In the genomic region with DNA sequence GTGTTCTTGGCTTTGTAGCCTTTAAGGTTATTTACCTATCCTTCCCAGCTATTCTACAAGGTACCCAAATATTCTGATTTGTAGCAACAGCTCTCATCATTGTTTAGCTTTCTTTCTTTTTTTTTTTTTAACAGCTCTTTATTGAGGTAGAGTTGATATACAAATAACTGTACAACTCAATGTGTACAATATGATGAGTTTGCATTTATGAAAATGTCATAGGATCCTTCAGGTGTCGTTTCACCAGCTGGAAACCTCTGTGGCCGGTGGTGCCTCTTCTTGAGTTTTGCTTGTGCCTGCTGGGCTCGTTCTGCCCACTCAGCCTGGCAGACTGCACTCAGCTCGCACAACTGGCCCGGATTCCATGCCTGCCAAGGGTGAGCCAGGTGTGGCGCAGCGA, we compare ENCODE assay signal across 2 cellular contexts.
TF ChIP-seq lines count a peak whose summit lies in the region.

No MANE protein-coding gene starts in this region.

TF ChIP-seq in HepG2, 621 proteins besides CTCF, POLR2A, EP300 and RAD21:
- TF ChIP-seq MAFK (conservative IDR thresholded peaks at IDR 0.05 in 1 of 2, IDR thresholded peaks at IDR 0.05 in 1 of 2; ENCODE audit: low read length in 2 of 2) (peak; percentile 80 to 92), ZNF121 (CRISPR knock-in tag; IDR thresholded peaks at IDR 0.05) (no peak), SSRP1 (CRISPR knock-in tag; IDR thresholded peaks at IDR 0.05) (no peak), HHEX (CRISPR knock-in tag; IDR thresholded peaks at IDR 0.05) (no peak), GFI1 (CRISPR knock-in tag; IDR thresholded peaks at IDR 0.05; ENCODE audit: borderline replicate concordance) (no peak), TEAD3 (CRISPR knock-in tag; optimal IDR thresholded peaks at IDR 0.05; ENCODE audit: borderline replicate concordance) (no peak), HOXD1 (CRISPR knock-in tag; IDR thresholded peaks at IDR 0.05) (no peak), ZNF234 (CRISPR knock-in tag; conservative IDR thresholded peaks at IDR 0.05) (no peak), MAFF (IDR thresholded peaks at IDR 0.05; ENCODE audit: low read depth, low read length) (peak; percentile 82)
- TF ChIP-seq, protein P1, sequence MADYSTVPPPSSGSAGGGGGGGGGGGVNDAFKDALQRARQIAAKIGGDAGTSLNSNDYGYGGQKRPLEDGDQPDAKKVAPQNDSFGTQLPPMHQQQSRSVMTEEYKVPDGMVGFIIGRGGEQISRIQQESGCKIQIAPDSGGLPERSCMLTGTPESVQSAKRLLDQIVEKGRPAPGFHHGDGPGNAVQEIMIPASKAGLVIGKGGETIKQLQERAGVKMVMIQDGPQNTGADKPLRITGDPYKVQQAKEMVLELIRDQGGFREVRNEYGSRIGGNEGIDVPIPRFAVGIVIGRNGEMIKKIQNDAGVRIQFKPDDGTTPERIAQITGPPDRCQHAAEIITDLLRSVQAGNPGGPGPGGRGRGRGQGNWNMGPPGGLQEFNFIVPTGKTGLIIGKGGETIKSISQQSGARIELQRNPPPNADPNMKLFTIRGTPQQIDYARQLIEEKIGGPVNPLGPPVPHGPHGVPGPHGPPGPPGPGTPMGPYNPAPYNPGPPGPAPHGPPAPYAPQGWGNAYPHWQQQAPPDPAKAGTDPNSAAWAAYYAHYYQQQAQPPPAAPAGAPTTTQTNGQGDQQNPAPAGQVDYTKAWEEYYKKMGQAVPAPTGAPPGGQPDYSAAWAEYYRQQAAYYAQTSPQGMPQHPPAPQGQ (CRISPR knock-in tag; IDR thresholded peaks at IDR 0.05; ENCODE audit: borderline replicate concordance), result no peak
- TF ChIP-seq, protein P2, sequence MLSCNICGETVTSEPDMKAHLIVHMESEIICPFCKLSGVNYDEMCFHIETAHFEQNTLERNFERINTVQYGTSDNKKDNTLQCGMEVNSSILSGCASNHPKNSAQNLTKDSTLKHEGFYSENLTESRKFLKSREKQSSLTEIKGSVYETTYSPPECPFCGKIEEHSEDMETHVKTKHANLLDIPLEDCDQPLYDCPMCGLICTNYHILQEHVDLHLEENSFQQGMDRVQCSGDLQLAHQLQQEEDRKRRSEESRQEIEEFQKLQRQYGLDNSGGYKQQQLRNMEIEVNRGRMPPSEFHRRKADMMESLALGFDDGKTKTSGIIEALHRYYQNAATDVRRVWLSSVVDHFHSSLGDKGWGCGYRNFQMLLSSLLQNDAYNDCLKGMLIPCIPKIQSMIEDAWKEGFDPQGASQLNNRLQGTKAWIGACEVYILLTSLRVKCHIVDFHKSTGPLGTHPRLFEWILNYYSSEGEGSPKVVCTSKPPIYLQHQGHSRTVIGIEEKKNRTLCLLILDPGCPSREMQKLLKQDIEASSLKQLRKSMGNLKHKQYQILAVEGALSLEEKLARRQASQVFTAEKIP (CRISPR knock-in tag; IDR thresholded peaks at IDR 0.05; ENCODE audit: borderline replicate concordance), result no peak
- TF ChIP-seq, protein P3, sequence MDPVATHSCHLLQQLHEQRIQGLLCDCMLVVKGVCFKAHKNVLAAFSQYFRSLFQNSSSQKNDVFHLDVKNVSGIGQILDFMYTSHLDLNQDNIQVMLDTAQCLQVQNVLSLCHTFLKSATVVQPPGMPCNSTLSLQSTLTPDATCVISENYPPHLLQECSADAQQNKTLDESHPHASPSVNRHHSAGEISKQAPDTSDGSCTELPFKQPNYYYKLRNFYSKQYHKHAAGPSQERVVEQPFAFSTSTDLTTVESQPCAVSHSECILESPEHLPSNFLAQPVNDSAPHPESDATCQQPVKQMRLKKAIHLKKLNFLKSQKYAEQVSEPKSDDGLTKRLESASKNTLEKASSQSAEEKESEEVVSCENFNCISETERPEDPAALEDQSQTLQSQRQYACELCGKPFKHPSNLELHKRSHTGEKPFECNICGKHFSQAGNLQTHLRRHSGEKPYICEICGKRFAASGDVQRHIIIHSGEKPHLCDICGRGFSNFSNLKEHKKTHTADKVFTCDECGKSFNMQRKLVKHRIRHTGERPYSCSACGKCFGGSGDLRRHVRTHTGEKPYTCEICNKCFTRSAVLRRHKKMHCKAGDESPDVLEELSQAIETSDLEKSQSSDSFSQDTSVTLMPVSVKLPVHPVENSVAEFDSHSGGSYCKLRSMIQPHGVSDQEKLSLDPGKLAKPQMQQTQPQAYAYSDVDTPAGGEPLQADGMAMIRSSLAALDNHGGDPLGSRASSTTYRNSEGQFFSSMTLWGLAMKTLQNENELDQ (CRISPR knock-in tag; IDR thresholded peaks at IDR 0.05; ENCODE audit: borderline replicate concordance), result no peak

TF ChIP-seq in K562, 482 proteins besides CTCF, POLR2A, EP300 and RAD21 (continues in another document):
- TF ChIP-seq HOXB6 (CRISPR knock-in tag; IDR thresholded peaks at IDR 0.05; ENCODE audit: borderline replicate concordance), result no peak
- TF ChIP-seq, protein P4, sequence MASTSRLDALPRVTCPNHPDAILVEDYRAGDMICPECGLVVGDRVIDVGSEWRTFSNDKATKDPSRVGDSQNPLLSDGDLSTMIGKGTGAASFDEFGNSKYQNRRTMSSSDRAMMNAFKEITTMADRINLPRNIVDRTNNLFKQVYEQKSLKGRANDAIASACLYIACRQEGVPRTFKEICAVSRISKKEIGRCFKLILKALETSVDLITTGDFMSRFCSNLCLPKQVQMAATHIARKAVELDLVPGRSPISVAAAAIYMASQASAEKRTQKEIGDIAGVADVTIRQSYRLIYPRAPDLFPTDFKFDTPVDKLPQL (IDR thresholded peaks at IDR 0.05; ENCODE audit: extremely low read depth, insufficient read length), result no peak
- no peak for TF ChIP-seq ZNF644 (tag; IDR thresholded peaks at IDR 0.05; ENCODE audit: low read depth)
- TF ChIP-seq, protein P5, sequence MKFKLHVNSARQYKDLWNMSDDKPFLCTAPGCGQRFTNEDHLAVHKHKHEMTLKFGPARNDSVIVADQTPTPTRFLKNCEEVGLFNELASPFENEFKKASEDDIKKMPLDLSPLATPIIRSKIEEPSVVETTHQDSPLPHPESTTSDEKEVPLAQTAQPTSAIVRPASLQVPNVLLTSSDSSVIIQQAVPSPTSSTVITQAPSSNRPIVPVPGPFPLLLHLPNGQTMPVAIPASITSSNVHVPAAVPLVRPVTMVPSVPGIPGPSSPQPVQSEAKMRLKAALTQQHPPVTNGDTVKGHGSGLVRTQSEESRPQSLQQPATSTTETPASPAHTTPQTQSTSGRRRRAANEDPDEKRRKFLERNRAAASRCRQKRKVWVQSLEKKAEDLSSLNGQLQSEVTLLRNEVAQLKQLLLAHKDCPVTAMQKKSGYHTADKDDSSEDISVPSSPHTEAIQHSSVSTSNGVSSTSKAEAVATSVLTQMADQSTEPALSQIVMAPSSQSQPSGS (CRISPR knock-in tag; IDR thresholded peaks at IDR 0.05), result no peak
- no peak for TF ChIP-seq ELF1 (tag; IDR thresholded peaks at IDR 0.05)
- TF ChIP-seq MAFG (tag; conservative IDR thresholded peaks at IDR 0.05), result peak; percentile 74
- TF ChIP-seq PHTF2 (CRISPR knock-in tag; IDR thresholded peaks at IDR 0.05), result no peak
- no peak for TF ChIP-seq ZNF445 (CRISPR knock-in tag; IDR thresholded peaks at IDR 0.05; ENCODE audit: low read depth)
- TF ChIP-seq, protein P6, sequence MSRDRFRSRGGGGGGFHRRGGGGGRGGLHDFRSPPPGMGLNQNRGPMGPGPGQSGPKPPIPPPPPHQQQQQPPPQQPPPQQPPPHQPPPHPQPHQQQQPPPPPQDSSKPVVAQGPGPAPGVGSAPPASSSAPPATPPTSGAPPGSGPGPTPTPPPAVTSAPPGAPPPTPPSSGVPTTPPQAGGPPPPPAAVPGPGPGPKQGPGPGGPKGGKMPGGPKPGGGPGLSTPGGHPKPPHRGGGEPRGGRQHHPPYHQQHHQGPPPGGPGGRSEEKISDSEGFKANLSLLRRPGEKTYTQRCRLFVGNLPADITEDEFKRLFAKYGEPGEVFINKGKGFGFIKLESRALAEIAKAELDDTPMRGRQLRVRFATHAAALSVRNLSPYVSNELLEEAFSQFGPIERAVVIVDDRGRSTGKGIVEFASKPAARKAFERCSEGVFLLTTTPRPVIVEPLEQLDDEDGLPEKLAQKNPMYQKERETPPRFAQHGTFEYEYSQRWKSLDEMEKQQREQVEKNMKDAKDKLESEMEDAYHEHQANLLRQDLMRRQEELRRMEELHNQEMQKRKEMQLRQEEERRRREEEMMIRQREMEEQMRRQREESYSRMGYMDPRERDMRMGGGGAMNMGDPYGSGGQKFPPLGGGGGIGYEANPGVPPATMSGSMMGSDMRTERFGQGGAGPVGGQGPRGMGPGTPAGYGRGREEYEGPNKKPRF (IDR thresholded peaks at IDR 0.05; ENCODE audit: low read depth, low read length), result no peak
- no peak for TF ChIP-seq ZNF584 (CRISPR knock-in tag; IDR thresholded peaks at IDR 0.05; ENCODE audit: low read depth)
- TF ChIP-seq SMARCA5 (IDR thresholded peaks at IDR 0.05), result no peak
- TF ChIP-seq HLTF (IDR thresholded peaks at IDR 0.05), result no peak
- TF ChIP-seq, protein P7, sequence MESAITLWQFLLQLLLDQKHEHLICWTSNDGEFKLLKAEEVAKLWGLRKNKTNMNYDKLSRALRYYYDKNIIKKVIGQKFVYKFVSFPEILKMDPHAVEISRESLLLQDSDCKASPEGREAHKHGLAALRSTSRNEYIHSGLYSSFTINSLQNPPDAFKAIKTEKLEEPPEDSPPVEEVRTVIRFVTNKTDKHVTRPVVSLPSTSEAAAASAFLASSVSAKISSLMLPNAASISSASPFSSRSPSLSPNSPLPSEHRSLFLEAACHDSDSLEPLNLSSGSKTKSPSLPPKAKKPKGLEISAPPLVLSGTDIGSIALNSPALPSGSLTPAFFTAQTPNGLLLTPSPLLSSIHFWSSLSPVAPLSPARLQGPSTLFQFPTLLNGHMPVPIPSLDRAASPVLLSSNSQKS (CRISPR knock-in tag; IDR thresholded peaks at IDR 0.05), result no peak
- TF ChIP-seq LEF1 (IDR thresholded peaks at IDR 0.05), result no peak
- TF ChIP-seq MAFK (IDR thresholded peaks at IDR 0.05; ENCODE audit: low read length), result peak; percentile 44; the same call in 1 of the 2 replicates
- TF ChIP-seq, protein P8, sequence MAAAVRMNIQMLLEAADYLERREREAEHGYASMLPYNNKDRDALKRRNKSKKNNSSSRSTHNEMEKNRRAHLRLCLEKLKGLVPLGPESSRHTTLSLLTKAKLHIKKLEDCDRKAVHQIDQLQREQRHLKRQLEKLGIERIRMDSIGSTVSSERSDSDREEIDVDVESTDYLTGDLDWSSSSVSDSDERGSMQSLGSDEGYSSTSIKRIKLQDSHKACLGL (CRISPR knock-in tag; IDR thresholded peaks at IDR 0.05; ENCODE audit: borderline replicate concordance, poor library complexity, severe bottlenecking), result no peak
- TF ChIP-seq ZNF316 (IDR thresholded peaks at IDR 0.05), result peak; percentile 85
- no peak for TF ChIP-seq ZNF124 (CRISPR knock-in tag; IDR thresholded peaks at IDR 0.05)
- no peak for TF ChIP-seq POLR2B (IDR thresholded peaks at IDR 0.05; ENCODE audit: low read depth, partially characterized antibody)
- peak; percentile 46 for TF ChIP-seq MAFF (IDR thresholded peaks at IDR 0.05; ENCODE audit: low read length)
- no peak for TF ChIP-seq XRCC5 (IDR thresholded peaks at IDR 0.05; ENCODE audit: low read depth, low read length)
- TF ChIP-seq C11orf30 (IDR thresholded peaks at IDR 0.05; ENCODE audit: low read depth), result peak; percentile 63
- TF ChIP-seq MIER1 (IDR thresholded peaks at IDR 0.05; ENCODE audit: low read depth), result no peak
- TF ChIP-seq EP400 (IDR thresholded peaks at IDR 0.05), result no peak
- TF ChIP-seq, protein P9, sequence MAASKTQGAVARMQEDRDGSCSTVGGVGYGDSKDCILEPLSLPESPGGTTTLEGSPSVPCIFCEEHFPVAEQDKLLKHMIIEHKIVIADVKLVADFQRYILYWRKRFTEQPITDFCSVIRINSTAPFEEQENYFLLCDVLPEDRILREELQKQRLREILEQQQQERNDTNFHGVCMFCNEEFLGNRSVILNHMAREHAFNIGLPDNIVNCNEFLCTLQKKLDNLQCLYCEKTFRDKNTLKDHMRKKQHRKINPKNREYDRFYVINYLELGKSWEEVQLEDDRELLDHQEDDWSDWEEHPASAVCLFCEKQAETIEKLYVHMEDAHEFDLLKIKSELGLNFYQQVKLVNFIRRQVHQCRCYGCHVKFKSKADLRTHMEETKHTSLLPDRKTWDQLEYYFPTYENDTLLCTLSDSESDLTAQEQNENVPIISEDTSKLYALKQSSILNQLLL (CRISPR knock-in tag; IDR thresholded peaks at IDR 0.05; ENCODE audit: borderline replicate concordance), result no peak
- TF ChIP-seq ZFP1 (CRISPR knock-in tag; IDR thresholded peaks at IDR 0.05), result no peak
- TF ChIP-seq, protein P10, sequence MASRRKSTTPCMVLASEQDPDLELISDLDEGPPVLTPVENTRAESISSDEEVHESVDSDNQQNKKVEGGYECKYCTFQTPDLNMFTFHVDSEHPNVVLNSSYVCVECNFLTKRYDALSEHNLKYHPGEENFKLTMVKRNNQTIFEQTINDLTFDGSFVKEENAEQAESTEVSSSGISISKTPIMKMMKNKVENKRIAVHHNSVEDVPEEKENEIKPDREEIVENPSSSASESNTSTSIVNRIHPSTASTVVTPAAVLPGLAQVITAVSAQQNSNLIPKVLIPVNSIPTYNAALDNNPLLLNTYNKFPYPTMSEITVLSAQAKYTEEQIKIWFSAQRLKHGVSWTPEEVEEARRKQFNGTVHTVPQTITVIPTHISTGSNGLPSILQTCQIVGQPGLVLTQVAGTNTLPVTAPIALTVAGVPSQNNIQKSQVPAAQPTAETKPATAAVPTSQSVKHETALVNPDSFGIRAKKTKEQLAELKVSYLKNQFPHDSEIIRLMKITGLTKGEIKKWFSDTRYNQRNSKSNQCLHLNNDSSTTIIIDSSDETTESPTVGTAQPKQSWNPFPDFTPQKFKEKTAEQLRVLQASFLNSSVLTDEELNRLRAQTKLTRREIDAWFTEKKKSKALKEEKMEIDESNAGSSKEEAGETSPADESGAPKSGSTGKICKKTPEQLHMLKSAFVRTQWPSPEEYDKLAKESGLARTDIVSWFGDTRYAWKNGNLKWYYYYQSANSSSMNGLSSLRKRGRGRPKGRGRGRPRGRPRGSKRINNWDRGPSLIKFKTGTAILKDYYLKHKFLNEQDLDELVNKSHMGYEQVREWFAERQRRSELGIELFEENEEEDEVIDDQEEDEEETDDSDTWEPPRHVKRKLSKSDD (conservative IDR thresholded peaks at IDR 0.05; ENCODE audit: low read length), result no peak
- TF ChIP-seq CHCHD3 (CRISPR knock-in tag; IDR thresholded peaks at IDR 0.05), result no peak
- TF ChIP-seq DMBX1 (CRISPR knock-in tag; IDR thresholded peaks at IDR 0.05; ENCODE audit: borderline replicate concordance), result no peak
